In the genomic region with DNA sequence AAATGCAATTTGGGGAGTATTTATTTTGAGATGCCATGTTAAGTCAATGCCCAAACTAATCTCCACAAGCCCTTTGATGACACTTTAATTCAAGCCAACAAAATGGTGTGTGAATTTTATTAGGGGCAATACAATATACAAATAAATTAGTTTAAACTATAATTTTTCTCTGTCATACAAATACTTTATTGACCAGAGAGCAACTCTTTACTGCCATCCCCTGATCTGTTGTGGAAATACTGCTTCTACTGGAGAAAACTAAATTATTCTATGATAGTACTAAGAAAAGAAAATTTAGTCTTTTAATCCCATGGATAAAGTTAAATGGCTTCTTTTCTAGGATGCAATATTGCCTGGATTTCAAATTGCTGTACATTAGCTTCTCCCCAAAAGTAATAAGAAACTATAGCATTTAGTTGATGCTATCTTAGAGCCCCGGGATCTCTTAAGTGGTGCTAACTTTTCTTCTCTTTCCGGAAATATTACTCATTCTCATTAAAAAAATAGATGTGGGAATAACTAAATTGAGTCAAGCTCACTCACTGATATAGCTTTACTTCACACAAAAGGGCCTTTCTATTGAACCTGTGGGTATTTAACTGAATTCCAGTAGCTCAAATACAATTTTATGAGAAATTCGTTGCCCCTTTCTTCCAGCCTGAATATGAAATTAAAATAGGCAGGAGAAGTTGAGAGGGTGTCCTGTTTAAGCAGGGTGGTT, we compare ENCODE assay signal across 11 cellular contexts. TPM values are rescaled to one million over a fixed set of nuclear protein-coding genes. Genes with fewer than 3 reads are reported as not detected.
A peak's percentile ranks its signal among the peaks of the same experiment; 100 is the strongest.
DNase-seq lines count a peak whose midpoint lies in the region; ATAC-seq, FAIRE-seq and TF ChIP-seq lines count a peak whose summit lies in the region.
"Had no signal": no experiment of that assay in that cellular context is flagged by ENCODE, and none has a peak within 500 bp of the region (broad histone marks: within the 10 kb centered on the region; RNA-seq: fewer than 3 reads in every experiment).

No MANE protein-coding gene starts in this region.

- H3K18ac ChIP-seq in H9 (ENCODE audit: insufficient read length, low read depth, low read length), result no peak overlapping the region

- H4K20me1 ChIP-seq in H9 (ENCODE audit: control insufficient read depth, insufficient read depth, insufficient read length), result no peaks in the 10 kb centered on the region

- H3K27ac ChIP-seq in H9 (ENCODE audit: insufficient read length, low read depth, low read length) (no peak overlapping the region), SK-N-MC (peak overlapping the region; percentile 66), gastrocnemius medialis (no peak overlapping the region), thyroid gland (no peak overlapping the region)

- no peak overlapping the region for H4K91ac ChIP-seq in H9 (ENCODE audit: insufficient read length, low read depth, low read length)

- no peaks in the 10 kb centered on the region for H3K9me3 Mint-ChIP-seq in H9
- H3K9me3 Mint-ChIP-seq: stimulated activated naive CD8-positive, alpha-beta T cell treated with anti-CD3 and anti-CD28 coated beads, Interleukin-15, Interleukin-2, amounts not matched to agents 100 ng/mL and 50 ng/mL, for 24 hours had no signal

- H4K8ac ChIP-seq in H9 (replicated peaks; ENCODE audit: insufficient read length, low read depth, low read length), result no peak overlapping the region

- H3K9ac ChIP-seq in H9 (ENCODE audit: extremely low read depth, insufficient read length, low read length), result no peak overlapping the region
- H3K9ac ChIP-seq in SK-N-MC (ENCODE audit: insufficient read length), result no peak overlapping the region

- TF ChIP-seq CTCF in H9 (conservative IDR thresholded peaks at IDR 0.05) (peak; percentile 63), gastrocnemius medialis (IDR thresholded peaks at IDR 0.05 in 4 of 5, conservative IDR thresholded peaks at IDR 0.05 in 1 of 5) (peak in 2 of 5 experiments; percentile 22 to 28), thyroid gland (IDR thresholded peaks at IDR 0.05) (peak in 3 of 6 experiments; percentile 26 to 46 (median 28))

- no peak overlapping the region for H2BK15ac ChIP-seq in H9 (ENCODE audit: low read depth, low read length)

- intact Hi-C loops in gastrocnemius medialis (cut with DNase I; ENCODE audit: low total_unique reads) (no loop called here), thyroid gland (cut with DNase I) (loop anchor here (5.0 kb wide), 1 partner anchor 106 kb away; no protein-coding TSS in a partner anchor)

- no peaks in the 10 kb centered on the region for H3K79me2 ChIP-seq in H9 (ENCODE audit: insufficient read depth, low read length)

- in situ Hi-C loops in ACHN (cut with HindIII; ENCODE audit: low pct_ligation_motif_present, low pct_unique_long_range_greater_than_20kb, low sequenced_read_pairs), result no loop called here
- in situ Hi-C loops in gastrocnemius medialis (cut with MboI; ENCODE audit: low sequenced_read_pairs in 4 of 4), result loop anchor here (5.0 kb wide), 2 partner anchors 101 to 111 kb away; no protein-coding TSS in a partner anchor

- no peaks in the 10 kb centered on the region for H3K9me3 ChIP-seq in H9 (ENCODE audit: control insufficient read depth, low read depth, low read length)
- H3K9me3 ChIP-seq in SK-N-MC (ENCODE audit: low read depth, low read length), result no peaks in the 10 kb centered on the region
- no peaks in the 10 kb centered on the region for H3K9me3 ChIP-seq in gastrocnemius medialis
- no peaks in the 10 kb centered on the region for H3K9me3 ChIP-seq in thyroid gland

- no peak overlapping the region for H2BK120ac ChIP-seq in H9 (ENCODE audit: low read depth, low read length, poor library complexity, severe bottlenecking)

- DNase-seq in ACHN (peak; percentile 32), H9 (no peak), SK-N-MC (ENCODE audit: low read depth, low spot score) (no peak), frontal cortex (ENCODE audit: low spot score in 2 of 2) (peak in 1 of 2 donors; percentile 21), gastrocnemius medialis (no peak), thyroid gland (no peak), DMS153 treated with DMSO at 0.1 percent for 48 hours (lab: John Stamatoyannopoulos, UW; ENCODE audit: unreplicated experiment) (no peak)

- no peak overlapping the region for H3K23ac ChIP-seq in H9 (ENCODE audit: insufficient read length, low read depth, low read length)

- H2AFZ ChIP-seq in H9 (ENCODE audit: low read length), result no peak overlapping the region

- FAIRE-seq in frontal cortex (lab: Jason Lieb, UNC), result peak; percentile 58
- FAIRE-seq: GM12891 had no signal

- H3K27ac Mint-ChIP-seq in H9, result no peak overlapping the region
- H3K27ac Mint-ChIP-seq: stimulated activated naive CD8-positive, alpha-beta T cell treated with anti-CD3 and anti-CD28 coated beads, Interleukin-15, Interleukin-2, amounts not matched to agents 100 ng/mL and 50 ng/mL, for 24 hours had no signal

- no peak overlapping the region for H3K14ac ChIP-seq in H9 (ENCODE audit: insufficient read depth, low read length)

- no peak overlapping the region for H3K4me3 Mint-ChIP-seq in H9
- H3K4me3 Mint-ChIP-seq: stimulated activated naive CD8-positive, alpha-beta T cell treated with anti-CD3 and anti-CD28 coated beads, Interleukin-15, Interleukin-2, amounts not matched to agents 100 ng/mL and 50 ng/mL, for 24 hours had no signal

- no peak overlapping the region for H3K4me3 ChIP-seq in SK-N-MC
- H3K4me3 ChIP-seq in gastrocnemius medialis, result no peak overlapping the region
- H3K4me3 ChIP-seq in thyroid gland (replicated peaks in 1 of 3), result no peak overlapping the region

- WGBS in H9 (ENCODE audit: extremely low coverage, insufficient read length, low lambda C conversion rate), result no CpG with 5 or more reads among the region's 3 CpGs
- 88 to 92% methylated on average over 3 of the region's 3 CpGs for WGBS in thyroid gland, 2 donors

- H4K5ac ChIP-seq in H9 (ENCODE audit: insufficient read length, low read depth, low read length), result no peak overlapping the region

- no peak overlapping the region for H3K56ac ChIP-seq in H9 (ENCODE audit: insufficient read length, low read depth, low read length)

- no peak overlapping the region for H2BK5ac ChIP-seq in H9 (ENCODE audit: insufficient read length, low read length)

- TF ChIP-seq POLR2A in gastrocnemius medialis (IDR thresholded peaks at IDR 0.05) (no peak), thyroid gland (IDR thresholded peaks at IDR 0.05) (no peak)

- H2BK12ac ChIP-seq in H9 (ENCODE audit: insufficient read length, low read depth, low read length), result no peak overlapping the region

- H3K27me3 Mint-ChIP-seq in H9 (ENCODE audit: low read depth), result peaks cover 10% of the 10 kb centered on the region

- no peak overlapping the region for H2BK20ac ChIP-seq in H9 (ENCODE audit: low read depth, low read length, poor library complexity, severe bottlenecking)

- H3K4me1 Mint-ChIP-seq in H9, result peaks cover 26 to 27% of the 10 kb centered on the region in 2 experiments

- H2AK5ac ChIP-seq in H9 (ENCODE audit: insufficient read length, low read length), result no peak overlapping the region

- no peak overlapping the region for H3K4me2 ChIP-seq in H9 (ENCODE audit: insufficient read depth, insufficient read length, low read length)

- no peaks in the 10 kb centered on the region for H3K23me2 ChIP-seq in H9 (ENCODE audit: insufficient read length, low read depth, low read length, poor library complexity, severe bottlenecking)

- H3K27me3 ChIP-seq in H9 (ENCODE audit: insufficient read depth, low read length) (no peaks in the 10 kb centered on the region), gastrocnemius medialis (no peaks in the 10 kb centered on the region), thyroid gland (no peaks in the 10 kb centered on the region)

- H3T11ph ChIP-seq in H9 (ENCODE audit: low read length), result no peak overlapping the region

- H3K4me1 ChIP-seq in H9 (ENCODE audit: insufficient read depth, low read length) (no peaks in the 10 kb centered on the region; the same call in 1 of the 2 replicates), gastrocnemius medialis (no peaks in the 10 kb centered on the region), thyroid gland (no peaks in the 10 kb centered on the region)

- H3K79me1 ChIP-seq in H9 (ENCODE audit: insufficient read depth, low read depth, low read length, poor library complexity, severe bottlenecking), result no peaks in the 10 kb centered on the region

- H3K4ac ChIP-seq in H9 (ENCODE audit: low read depth, low read length), result no peak overlapping the region

- ATAC-seq in gastrocnemius medialis, result no peak
- no peak for ATAC-seq in GM19467 (IDR thresholded peaks at IDR 0.05; ENCODE audit: unreplicated experiment)

- no peaks in the 10 kb centered on the region for H3K36me3 ChIP-seq in SK-N-MC (ENCODE audit: insufficient read depth, low read length)
- no peaks in the 10 kb centered on the region for H3K36me3 ChIP-seq in gastrocnemius medialis
- no peaks in the 10 kb centered on the region for H3K36me3 ChIP-seq in thyroid gland

- H3K36me3 Mint-ChIP-seq in H9 (ENCODE audit: insufficient read depth in 1 of 3, low read depth in 3 of 3), result no peaks in the 10 kb centered on the region

RNA-seq across cellular contexts. Expression of a gene that starts 49.2 kb away (rescaled TPM):
- total RNA-seq in H9 (2021) (0.59 and 0.68 TPM in 2 replicates), frontal cortex (13.0 TPM), gastrocnemius medialis (10 to 100 TPM; 18.4 to 38.4 (median 32.6) TPM), thyroid gland (10 to 100 TPM; 12.6 to 23.8 (median 14.4) TPM)

RNA-seq across cellular contexts. Expression of a gene that starts 58.7 kb away (rescaled TPM):
- total RNA-seq in H9 (2021) (3.3 and 3.9 TPM in 2 replicates), frontal cortex (1,193 TPM), gastrocnemius medialis (10 to 100 TPM in 1 of 4 donors, 1 to 10 TPM in 2, under 1 TPM in 1; 0.51 to 21.0 (median 5.9) TPM), thyroid gland (not detected)
- total RNA-seq: activated CD8-positive, alpha-beta memory T cell treated with anti-CD3 and anti-CD28 coated beads for 36 hours had no signal

Comparison
In these comparisons a context has a peak if more than half of its experiments do, and no peak if none do; other contexts are left out.
1. RNA of a gene that starts 58.7 kb away (total RNA-seq): 1,193 TPM in frontal cortex (single experiment); 0.51 to 21.0 TPM in gastrocnemius medialis, 3.3 to 3.9 TPM in H9 and not detected in thyroid gland; every median in the first group is over 10 times any median in the second.